ENCODE assay signal across 1 cellular context in the genomic region with DNA sequence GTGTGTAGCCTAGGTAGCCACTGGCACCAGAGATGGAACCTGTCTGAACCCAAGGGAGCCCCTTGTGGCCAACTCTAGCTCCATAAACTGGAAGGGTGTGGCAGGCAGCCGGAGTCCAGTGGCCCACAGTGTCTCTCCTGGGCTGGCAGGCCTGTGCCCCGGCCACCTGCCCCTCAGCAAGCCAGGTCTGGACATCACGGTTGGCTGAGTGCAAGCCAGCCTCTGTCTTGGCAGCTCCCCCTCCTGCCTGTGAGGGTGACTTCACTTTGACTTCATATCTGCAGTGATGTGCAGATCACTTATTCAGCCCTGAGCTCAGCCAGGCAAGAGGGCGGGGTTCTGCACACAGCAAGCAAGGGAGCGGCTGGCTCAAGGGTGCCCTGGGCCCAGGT.
TF ChIP-seq lines count a peak whose summit lies in the region.

No MANE protein-coding gene starts in this region.

TF ChIP-seq in A549, 52 proteins besides CTCF, POLR2A, EP300 and RAD21 (continued from another document):
- TF ChIP-seq, protein P1, sequence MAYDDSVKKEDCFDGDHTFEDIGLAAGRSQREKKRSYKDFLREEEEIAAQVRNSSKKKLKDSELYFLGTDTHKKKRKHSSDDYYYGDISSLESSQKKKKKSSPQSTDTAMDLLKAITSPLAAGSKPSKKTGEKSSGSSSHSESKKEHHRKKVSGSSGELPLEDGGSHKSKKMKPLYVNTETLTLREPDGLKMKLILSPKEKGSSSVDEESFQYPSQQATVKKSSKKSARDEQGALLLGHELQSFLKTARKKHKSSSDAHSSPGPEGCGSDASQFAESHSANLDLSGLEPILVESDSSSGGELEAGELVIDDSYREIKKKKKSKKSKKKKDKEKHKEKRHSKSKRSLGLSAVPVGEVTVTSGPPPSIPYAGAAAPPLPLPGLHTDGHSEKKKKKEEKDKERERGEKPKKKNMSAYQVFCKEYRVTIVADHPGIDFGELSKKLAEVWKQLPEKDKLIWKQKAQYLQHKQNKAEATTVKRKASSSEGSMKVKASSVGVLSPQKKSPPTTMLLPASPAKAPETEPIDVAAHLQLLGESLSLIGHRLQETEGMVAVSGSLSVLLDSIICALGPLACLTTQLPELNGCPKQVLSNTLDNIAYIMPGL (CRISPR knock-in tag; IDR thresholded peaks at IDR 0.05; ENCODE audit: borderline replicate concordance), result no peak
- TF ChIP-seq ZFP36 (IDR thresholded peaks at IDR 0.05; ENCODE audit: borderline replicate concordance, partially characterized antibody) (no peak), POLR2AphosphoS2 (conservative IDR thresholded peaks at IDR 0.05; ENCODE audit: low read length) (no peak), HDAC2 (IDR thresholded peaks at IDR 0.05) (no peak), CHD2 (IDR thresholded peaks at IDR 0.05; ENCODE audit: low read length, partially characterized antibody) (no peak), CBX2 (IDR thresholded peaks at IDR 0.05; ENCODE audit: borderline replicate concordance, low read depth) (no peak)
TF ChIP-seq in A549: peak in this region for 0.
